20 cellular contexts compared by ENCODE assay signal in the genomic region with DNA sequence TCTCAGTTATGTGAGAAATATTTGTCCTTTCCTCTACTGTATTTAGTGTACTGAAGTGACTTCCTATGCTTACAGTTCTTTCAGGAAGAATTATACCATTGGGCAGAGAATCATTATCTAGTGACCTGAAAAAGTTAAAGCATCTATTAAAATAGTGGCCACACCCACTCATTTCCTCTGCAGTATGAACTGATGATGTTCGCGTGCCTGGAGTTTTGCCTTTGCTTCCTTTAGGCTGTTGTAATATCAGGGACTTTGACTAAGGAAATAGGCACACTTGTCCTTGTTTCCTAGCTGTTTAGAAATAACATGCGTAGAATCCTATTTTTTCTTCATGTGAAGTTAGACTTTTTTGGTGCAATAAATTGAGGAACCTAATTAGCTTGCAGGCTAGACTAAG.
"Had no signal": no experiment of that assay in that cellular context is flagged by ENCODE, and none has a peak within 500 bp of the region (broad histone marks: within the 10 kb centered on the region; RNA-seq: fewer than 3 reads in every experiment).

No MANE protein-coding gene starts in this region.

- H3K4me1 ChIP-seq: body of pancreas, upper lobe of right lung had no signal

- ATAC-seq: body of pancreas; gastroesophageal sphincter; heart left ventricle; lower lobe of right lung; natural killer cell treated with Interleukin-12 subunit alpha and Interleukin-12 subunit beta and Interleukin-15 and Interleukin-18, amount 100 ng/mL, for 72 hours; sciatic nerve; stimulated activated naive B cell treated with anti-CD40 and anti-IgM and Interleukin-4, amounts not matched to agents 10 μg/mL and 1 μg/mL and 100 μg/mL, for 72 hours; upper lobe of right lung had no signal

- H3K79me2 ChIP-seq: parathyroid adenoma had no signal

- H3K9me3 Mint-ChIP-seq: activated naive CD8-positive, alpha-beta T cell treated with anti-CD3 and anti-CD28 coated beads for 36 hours; activated T-helper 1 cell treated with anti-CD3 and anti-CD28 coated beads, Interleukin-12 subunit alpha, Interleukin-12 subunit beta, Interleukin-2, Interleukin-4 antibody, amounts not matched to agents 30 ng/mL and 10 ng/mL and 1 ng/mL, durations not matched to agents 14 hours and 24 hours and 36 hours; endodermal cell; natural killer cell treated with Interleukin-12 subunit alpha and Interleukin-12 subunit beta and Interleukin-15 and Interleukin-18, amount 100 ng/mL, for 72 hours; stimulated activated naive B cell treated with anti-CD40 and anti-IgM and Interleukin-4, amounts not matched to agents 10 μg/mL and 1 μg/mL and 100 μg/mL, for 72 hours had no signal

- DNase-seq: activated CD4-positive, alpha-beta T cell treated with anti-CD3 and anti-CD28 coated beads for 1 hour; activated CD4-positive, alpha-beta T cell treated with anti-CD3 and anti-CD28 coated beads, Interleukin-2, amount 50 U/mL, for 4 hours; activated gamma-delta T cell treated with Interleukin-2 at 50 U/mL for 16 hours; activated naive CD8-positive, alpha-beta T cell treated with anti-CD3 and anti-CD28 coated beads for 36 hours; amygdala; body of pancreas; endodermal cell; heart left ventricle; lower lobe of right lung; stimulated activated CD4-positive, alpha-beta T cell treated with anti-CD3 and anti-CD28 coated beads, Interleukin-4, amount 100 ng/mL, for 24 hours; stimulated activated naive B cell treated with anti-CD40 and anti-IgM and Interleukin-4, amounts not matched to agents 10 μg/mL and 1 μg/mL and 100 μg/mL, for 72 hours; upper lobe of right lung; WERI-Rb-1 had no signal

- H3K27me3 ChIP-seq: body of pancreas, gastroesophageal sphincter, heart left ventricle, neutrophil, upper lobe of right lung had no signal

- H3K36me3 ChIP-seq: neutrophil, WERI-Rb-1 had no signal

- H3K4me3 Mint-ChIP-seq: activated naive CD8-positive, alpha-beta T cell treated with anti-CD3 and anti-CD28 coated beads for 36 hours; activated T-helper 1 cell treated with anti-CD3 and anti-CD28 coated beads, Interleukin-12 subunit alpha, Interleukin-12 subunit beta, Interleukin-2, Interleukin-4 antibody, amounts not matched to agents 30 ng/mL and 10 ng/mL and 1 ng/mL, durations not matched to agents 14 hours and 24 hours and 36 hours; endodermal cell; natural killer cell treated with Interleukin-12 subunit alpha and Interleukin-12 subunit beta and Interleukin-15 and Interleukin-18, amount 100 ng/mL, for 72 hours; stimulated activated naive B cell treated with anti-CD40 and anti-IgM and Interleukin-4, amounts not matched to agents 10 μg/mL and 1 μg/mL and 100 μg/mL, for 72 hours had no signal

- H3K4me1 Mint-ChIP-seq: endodermal cell had no signal

- H3K27ac ChIP-seq: body of pancreas, gastroesophageal sphincter, heart left ventricle, lower lobe of right lung, neutrophil, parathyroid adenoma, upper lobe of right lung, WERI-Rb-1 had no signal

- H3K9ac ChIP-seq: parathyroid adenoma had no signal

- H3K27ac Mint-ChIP-seq: activated naive CD8-positive, alpha-beta T cell treated with anti-CD3 and anti-CD28 coated beads for 36 hours; activated T-helper 1 cell treated with anti-CD3 and anti-CD28 coated beads, Interleukin-12 subunit alpha, Interleukin-12 subunit beta, Interleukin-2, Interleukin-4 antibody, amounts not matched to agents 30 ng/mL and 10 ng/mL and 1 ng/mL, durations not matched to agents 14 hours and 24 hours and 36 hours; endodermal cell; natural killer cell treated with Interleukin-12 subunit alpha and Interleukin-12 subunit beta and Interleukin-15 and Interleukin-18, amount 100 ng/mL, for 72 hours; stimulated activated naive B cell treated with anti-CD40 and anti-IgM and Interleukin-4, amounts not matched to agents 10 μg/mL and 1 μg/mL and 100 μg/mL, for 72 hours had no signal

- H3K27me3 Mint-ChIP-seq: activated naive CD8-positive, alpha-beta T cell treated with anti-CD3 and anti-CD28 coated beads for 36 hours; natural killer cell treated with Interleukin-12 subunit alpha and Interleukin-12 subunit beta and Interleukin-15 and Interleukin-18, amount 100 ng/mL, for 72 hours; stimulated activated naive B cell treated with anti-CD40 and anti-IgM and Interleukin-4, amounts not matched to agents 10 μg/mL and 1 μg/mL and 100 μg/mL, for 72 hours had no signal

- H2AFZ ChIP-seq: parathyroid adenoma had no signal

- H3K9me3 ChIP-seq: body of pancreas, gastroesophageal sphincter, heart left ventricle, lower lobe of right lung, neutrophil, upper lobe of right lung had no signal

- H3K4me2 ChIP-seq: smooth muscle cell had no signal

- H3K4me3 ChIP-seq: body of pancreas, gastroesophageal sphincter, heart left ventricle, lower lobe of right lung, smooth muscle cell, upper lobe of right lung had no signal

- H3K36me3 Mint-ChIP-seq: natural killer cell treated with Interleukin-12 subunit alpha and Interleukin-12 subunit beta and Interleukin-15 and Interleukin-18, amount 100 ng/mL, for 72 hours had no signal
